In genomic region chr3:31971607-31972006, GRCh38 we compare ENCODE assay signal across 13 cellular contexts. TPM values are rescaled to one million over a fixed set of nuclear protein-coding genes. Genes with fewer than 3 reads are reported as not detected.
"Had no signal": no experiment of that assay in that cellular context is flagged by ENCODE, and none has a peak within 500 bp of the region (broad histone marks: within the 10 kb centered on the region; RNA-seq: fewer than 3 reads in every experiment).

No MANE protein-coding gene starts in this region.

- H3K9me3 Mint-ChIP-seq: activated naive CD4-positive, alpha-beta T cell treated with anti-CD3 and anti-CD28 coated beads for 36 hours; activated T-cell treated with anti-CD3 and anti-CD28 coated beads, Interleukin-2, amount 50 U/mL, for 4 hours; immature natural killer cell; neural crest cell had no signal

- H3K27ac ChIP-seq: coronary artery, upper lobe of left lung had no signal

- H3K36me3 Mint-ChIP-seq: immature natural killer cell had no signal

- DNase-seq: activated CD4-positive, alpha-beta T cell treated with anti-CD3 and anti-CD28 coated beads, Interleukin-2, amount 10 ng/mL, durations not matched to agents 7 days and 5 days; activated CD8-positive, alpha-beta memory T cell treated with anti-CD3 and anti-CD28 coated beads, Interleukin-2, amount 50 U/mL, for 4 hours; activated naive CD4-positive, alpha-beta T cell treated with anti-CD3 and anti-CD28 coated beads for 36 hours; activated T-cell treated with anti-CD3 and anti-CD28 coated beads, Interleukin-2, amount 50 U/mL, for 4 hours; aorta; immature natural killer cell; kidney glomerular epithelial cell; left ventricle myocardium superior; stomach; T1000; upper lobe of left lung had no signal

- H3K4me3 Mint-ChIP-seq: activated CD4-positive, alpha-beta T cell treated with anti-CD3 and anti-CD28 coated beads, Interleukin-2, amount 10 ng/mL, durations not matched to agents 7 days and 5 days; activated naive CD4-positive, alpha-beta T cell treated with anti-CD3 and anti-CD28 coated beads for 36 hours; activated T-cell treated with anti-CD3 and anti-CD28 coated beads, Interleukin-2, amount 50 U/mL, for 4 hours; immature natural killer cell; neural crest cell had no signal

- H3K4me1 Mint-ChIP-seq: activated CD4-positive, alpha-beta T cell treated with anti-CD3 and anti-CD28 coated beads, Interleukin-2, amount 10 ng/mL, durations not matched to agents 7 days and 5 days; immature natural killer cell had no signal

- H3K9me3 ChIP-seq: stomach, upper lobe of left lung had no signal

- H3K27me3 ChIP-seq: stomach, upper lobe of left lung had no signal

- ATAC-seq: left ventricle myocardium superior had no signal

- H3K27ac Mint-ChIP-seq: activated CD4-positive, alpha-beta T cell treated with anti-CD3 and anti-CD28 coated beads, Interleukin-2, amount 10 ng/mL, durations not matched to agents 7 days and 5 days; activated naive CD4-positive, alpha-beta T cell treated with anti-CD3 and anti-CD28 coated beads for 36 hours; immature natural killer cell had no signal

- H3K4me3 ChIP-seq: coronary artery, stomach, upper lobe of left lung had no signal

- H3K36me3 ChIP-seq: stomach, upper lobe of left lung had no signal

RNA-seq across cellular contexts. Expression of gene ZNF860, which starts 9.9 kb away (rescaled TPM):
- total RNA-seq: activated CD4-positive, alpha-beta T cell treated with anti-CD3 and anti-CD28 coated beads, Interleukin-2, amount 10 ng/mL, durations not matched to agents 7 days and 5 days had no signal
- polyA plus RNA-seq: immature natural killer cell had no signal
